In the genomic region with DNA sequence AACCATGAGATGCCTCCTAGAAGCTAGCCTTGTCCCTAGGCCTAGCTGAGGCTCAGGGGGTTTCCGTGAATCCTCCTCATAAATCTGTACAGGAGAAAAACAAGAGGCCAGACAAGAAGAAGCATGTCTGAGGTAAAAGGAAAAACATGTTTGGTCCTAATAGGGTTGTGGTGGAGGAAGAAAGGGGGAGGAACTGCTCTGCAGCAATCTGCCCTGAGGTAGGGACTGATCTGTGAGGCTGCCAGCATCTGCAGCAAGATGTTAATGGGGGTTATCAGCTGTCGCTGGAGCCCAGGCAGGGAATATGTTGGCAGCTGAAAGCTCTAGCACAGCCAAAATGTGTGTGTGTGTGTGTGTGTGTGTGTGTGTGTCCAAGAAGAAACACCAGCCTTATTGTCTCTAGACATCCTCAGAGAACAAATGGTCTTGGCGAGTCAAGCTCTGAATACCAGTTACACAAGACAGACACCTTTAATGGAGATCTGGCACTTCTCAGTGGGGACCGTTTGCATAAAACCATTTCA, we compare ENCODE assay signal across 12 cellular contexts.
DNase-seq lines count a peak whose midpoint lies in the region; ATAC-seq, FAIRE-seq and TF ChIP-seq lines count a peak whose summit lies in the region.
"Had no signal": no experiment of that assay in that cellular context is flagged by ENCODE, and none has a peak within 500 bp of the region (broad histone marks: within the 10 kb centered on the region; RNA-seq: fewer than 3 reads in every experiment).

No MANE protein-coding gene starts in this region.

- H3K27ac Mint-ChIP-seq in CD4-positive, alpha-beta memory T cell = no peak overlapping the region
- H3K27ac Mint-ChIP-seq: activated T-helper 1 cell treated with anti-CD3 and anti-CD28 coated beads, Interleukin-12 subunit alpha, Interleukin-12 subunit beta, Interleukin-2, Interleukin-4 antibody, amounts not matched to agents 30 ng/mL and 10 ng/mL and 1 ng/mL, durations not matched to agents 14 hours and 24 hours and 36 hours had no signal

- no peaks in the 10 kb centered on the region for H3K79me2 ChIP-seq in endothelial cell of umbilical vein (ENCODE audit: control insufficient read depth, insufficient read depth, low read length)

- H3K4me1 Mint-ChIP-seq in CD4-positive, alpha-beta memory T cell = no peaks in the 10 kb centered on the region

- H2AFZ ChIP-seq in endothelial cell of umbilical vein (ENCODE audit: low read depth, low read length) = no peak overlapping the region

- no peak overlapping the region for H3K4me3 ChIP-seq in endothelial cell of umbilical vein (replicated peaks in 1 of 3; ENCODE audit: insufficient read depth in 1 of 3, low read depth in 1 of 3, low read length in 3 of 3)
- H3K4me3 ChIP-seq in CD4-positive, alpha-beta memory T cell (ENCODE audit: low read length in 2 of 2) = no peak overlapping the region
- H3K4me3 ChIP-seq: gastroesophageal sphincter had no signal

- POLR2A ChIA-PET in endothelial cell of umbilical vein (lab: Charles Lee) = no interaction called here
- POLR2A ChIA-PET in CD4-positive, alpha-beta memory T cell (lab: Charles Lee; ENCODE audit: partially characterized antibody) = no interaction called here

- H3K36me3 ChIP-seq in endothelial cell of umbilical vein (ENCODE audit: control insufficient read depth in 2 of 2, extremely low read depth in 1 of 2, insufficient read depth in 2 of 2, low read length in 2 of 2) = no peaks in the 10 kb centered on the region
- H3K36me3 ChIP-seq in CD4-positive, alpha-beta memory T cell (ENCODE audit: insufficient read depth, low read length) = no peaks in the 10 kb centered on the region
- H3K36me3 ChIP-seq: gastroesophageal sphincter had no signal

- H3K9me3 ChIP-seq in endothelial cell of umbilical vein (replicated peaks; ENCODE audit: control insufficient read depth, insufficient read depth, low read length) = no peaks in the 10 kb centered on the region
- no peaks in the 10 kb centered on the region for H3K9me3 ChIP-seq in CD4-positive, alpha-beta memory T cell (ENCODE audit: control insufficient read depth in 1 of 2, low read length in 2 of 2)
- H3K9me3 ChIP-seq: gastroesophageal sphincter had no signal

- ATAC-seq in HG02840 (IDR thresholded peaks at IDR 0.05; ENCODE audit: low FRiP score, unreplicated experiment) (no peak), GM18517 (IDR thresholded peaks at IDR 0.05; ENCODE audit: unreplicated experiment) (no peak)
- ATAC-seq: gastroesophageal sphincter had no signal

- H3K36me3 Mint-ChIP-seq in CD4-positive, alpha-beta memory T cell = no peaks in the 10 kb centered on the region

- H4K20me1 ChIP-seq in endothelial cell of umbilical vein (replicated peaks; ENCODE audit: control insufficient read depth, extremely low read depth, insufficient read depth, low read length) = no peaks in the 10 kb centered on the region

- no peaks in the 10 kb centered on the region for H3K9me1 ChIP-seq in endothelial cell of umbilical vein (replicated peaks; ENCODE audit: control insufficient read depth, extremely low read depth, insufficient read depth, low read length)

- dilution Hi-C loops in endothelial cell of umbilical vein (cut with MboI; ENCODE audit: extremely low pct_ligation_motif_present, low sequenced_read_pairs) = no loop called here

- TF ChIP-seq POLR2A in endothelial cell of umbilical vein (IDR thresholded peaks at IDR 0.05; ENCODE audit: low read depth, low read length) = no peak

- CTCF ChIA-PET in endothelial cell of umbilical vein (lab: Charles Lee) = no interaction called here
- CTCF ChIA-PET in CD4-positive, alpha-beta memory T cell (lab: Charles Lee; ENCODE audit: partially characterized antibody) = no interaction called here

- H3K27me3 ChIP-seq in endothelial cell of umbilical vein (ENCODE audit: control insufficient read depth in 2 of 2, insufficient read depth in 2 of 2, low read length in 2 of 2) = no peaks in the 10 kb centered on the region
- H3K27me3 ChIP-seq in CD4-positive, alpha-beta memory T cell (ENCODE audit: insufficient read depth, low read length) = no peaks in the 10 kb centered on the region
- H3K27me3 ChIP-seq: gastroesophageal sphincter had no signal

- no peak overlapping the region for H3K4me2 ChIP-seq in endothelial cell of umbilical vein (ENCODE audit: insufficient read depth, low read length)

- peaks cover 0 to 6% (median 0%) of the 10 kb centered on the region in 8 donors for H3K9me3 Mint-ChIP-seq in CD4-positive, alpha-beta memory T cell
- H3K9me3 Mint-ChIP-seq: activated T-helper 1 cell treated with anti-CD3 and anti-CD28 coated beads, Interleukin-12 subunit alpha, Interleukin-12 subunit beta, Interleukin-2, Interleukin-4 antibody, amounts not matched to agents 30 ng/mL and 10 ng/mL and 1 ng/mL, durations not matched to agents 14 hours and 24 hours and 36 hours had no signal

- no peak for FAIRE-seq in endothelial cell of umbilical vein (lab: Jason Lieb, UNC)

- peaks cover 0 to 1% of the 10 kb centered on the region in 2 donors for H3K27me3 Mint-ChIP-seq in CD4-positive, alpha-beta memory T cell

- no peak overlapping the region for H3K4me3 Mint-ChIP-seq in CD4-positive, alpha-beta memory T cell
- H3K4me3 Mint-ChIP-seq: activated T-helper 1 cell treated with anti-CD3 and anti-CD28 coated beads, Interleukin-12 subunit alpha, Interleukin-12 subunit beta, Interleukin-2, Interleukin-4 antibody, amounts not matched to agents 30 ng/mL and 10 ng/mL and 1 ng/mL, durations not matched to agents 14 hours and 24 hours and 36 hours had no signal

- intact Hi-C loops in endothelial cell of umbilical vein (cut with micrococcal nuclease) = no loop called here
- intact Hi-C loops in CD4-positive, alpha-beta memory T cell (cut with micrococcal nuclease) = no loop called here

- no TSS peak for BruUV-seq in endothelial cell of umbilical vein (replicated peaks; lab: Mats Ljungman, UMichigan)

- H3K9ac ChIP-seq in endothelial cell of umbilical vein (replicated peaks; ENCODE audit: extremely low read depth, insufficient read depth, low read length) = no peak overlapping the region

- DNase-seq in Ammon's horn (ENCODE audit: low spot score) (peak; percentile 62), NCI-H2227 treated with DMSO at 0.1 percent for 48 hours (lab: John Stamatoyannopoulos, UW) (peak; percentile 4), endothelial cell of umbilical vein (ENCODE audit: low read depth, low spot score) (peak; percentile 61), middle frontal gyrus (ENCODE audit: extremely low spot score, low spot score) (peak; percentile 10)
- no peak for DNase-seq in CD4-positive, alpha-beta memory T cell
- no peak for DNase-seq in activated effector memory CD4-positive, alpha-beta T cell treated with Interleukin-2 at 50 U/mL for 16 hours
- DNase-seq: NCI-H524 treated with DMSO at 0.1 percent for 48 hours, retina had no signal

- H3K4me1 ChIP-seq in endothelial cell of umbilical vein (ENCODE audit: control insufficient read depth, extremely low read depth, insufficient read depth, low read length) = no peaks in the 10 kb centered on the region
- no peaks in the 10 kb centered on the region for H3K4me1 ChIP-seq in CD4-positive, alpha-beta memory T cell (ENCODE audit: insufficient read depth, low read length)
- H3K4me1 ChIP-seq: gastroesophageal sphincter had no signal

- no peak overlapping the region for H3K27ac ChIP-seq in endothelial cell of umbilical vein (ENCODE audit: insufficient read depth, low read depth, low read length)
- H3K27ac ChIP-seq in CD4-positive, alpha-beta memory T cell (ENCODE audit: low read depth, low read length) = no peak overlapping the region
- H3K27ac ChIP-seq: gastroesophageal sphincter had no signal

- no peak for TF ChIP-seq CTCF in endothelial cell of umbilical vein (IDR thresholded peaks at IDR 0.05; ENCODE audit: extremely low read depth in 1 of 2, insufficient read depth in 1 of 2, low read depth in 1 of 2, low read length in 2 of 2)

TF ChIP-seq in endothelial cell of umbilical vein, 7 proteins besides CTCF, POLR2A, EP300 and RAD21:
- TF ChIP-seq POLR2AphosphoS5 (IDR thresholded peaks at IDR 0.05; ENCODE audit: insufficient read depth, low read depth, low read length) (no peak), EZH2 (IDR thresholded peaks at IDR 0.05; ENCODE audit: borderline replicate concordance, low read depth, low read length, severe bottlenecking) (no peak), JUN (IDR thresholded peaks at IDR 0.05; ENCODE audit: borderline replicate concordance, insufficient read depth, insufficient read length, low read depth) (no peak), FOS (IDR thresholded peaks at IDR 0.05; ENCODE audit: borderline replicate concordance, insufficient read depth, low read length) (no peak), GATA2 (IDR thresholded peaks at IDR 0.05; ENCODE audit: insufficient read depth, insufficient read length, low read depth, low read length) (no peak), MYC (IDR thresholded peaks at IDR 0.05; ENCODE audit: low read depth, low read length) (no peak)
- TF ChIP-seq, protein P1, sequence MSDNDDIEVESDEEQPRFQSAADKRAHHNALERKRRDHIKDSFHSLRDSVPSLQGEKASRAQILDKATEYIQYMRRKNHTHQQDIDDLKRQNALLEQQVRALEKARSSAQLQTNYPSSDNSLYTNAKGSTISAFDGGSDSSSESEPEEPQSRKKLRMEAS (IDR thresholded peaks at IDR 0.05; ENCODE audit: insufficient read depth, insufficient read length) = no peak
TF ChIP-seq in endothelial cell of umbilical vein: peak in this region for 0.

Comparison
In these comparisons a context has a peak if more than half of its experiments do, and no peak if none do; other contexts are left out.
1. DNase-seq: peak in Ammon's horn (single experiment), NCI-H2227 treated with DMSO at 0.1 percent for 48 hours (single experiment), endothelial cell of umbilical vein (single experiment) and middle frontal gyrus (single experiment); none in CD4-positive, alpha-beta memory T cell (0 of 5) and activated effector memory CD4-positive, alpha-beta T cell treated with Interleukin-2 at 50 U/mL for 16 hours (single experiment).